15 cellular contexts compared by ENCODE assay signal in the genomic region with DNA sequence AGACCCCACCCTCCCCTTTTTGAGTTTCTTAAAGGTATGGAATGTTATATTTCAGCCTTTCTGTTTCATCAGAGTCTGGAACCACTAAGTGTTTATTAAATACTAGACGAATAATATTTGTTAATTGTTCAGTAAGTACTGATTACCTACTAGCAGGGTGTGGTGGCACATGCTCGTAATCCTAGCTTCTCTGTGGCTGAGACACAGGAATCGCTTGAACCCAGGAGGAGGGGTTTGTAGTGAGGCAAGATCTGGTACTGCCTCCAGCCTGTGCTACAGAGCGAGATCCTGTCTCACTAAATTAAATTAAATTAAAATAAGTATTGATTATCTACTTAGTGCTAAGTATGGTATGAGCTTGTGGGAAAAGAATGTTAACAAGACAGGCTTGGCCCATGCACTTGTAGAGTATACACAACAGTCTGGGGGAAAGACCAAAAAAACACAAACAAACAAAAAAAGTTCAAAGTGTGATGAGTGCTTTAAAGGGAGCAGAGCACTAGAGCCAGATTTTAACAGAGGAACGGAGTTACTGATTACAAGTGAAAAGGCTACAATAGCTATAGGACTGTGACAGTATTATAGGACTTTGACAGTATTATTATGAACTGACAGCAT. TPM values are rescaled to one million over a fixed set of nuclear protein-coding genes. Genes with fewer than 3 reads are reported as not detected.
DNase-seq lines count a peak whose midpoint lies in the region; ATAC-seq, FAIRE-seq and TF ChIP-seq lines count a peak whose summit lies in the region.
"Had no signal": no experiment of that assay in that cellular context is flagged by ENCODE, and none has a peak within 500 bp of the region (broad histone marks: within the 10 kb centered on the region; RNA-seq: fewer than 3 reads in every experiment).

No MANE protein-coding gene starts in this region.

- peaks cover 23% of the 10 kb centered on the region; the same call in 2 of the 3 replicates for H3K36me3 ChIP-seq in K562 (ENCODE audit: control insufficient read depth, insufficient read depth, low read length)
- peaks cover 0 to 12% (median 0%) of the 10 kb centered on the region in 3 experiments for H3K36me3 ChIP-seq in naive thymus-derived CD4-positive, alpha-beta T cell (ENCODE audit: control insufficient read depth in 2 of 3, insufficient read depth in 3 of 3, low read length in 3 of 3)

- H3K9me3 ChIP-seq in K562 (replicated peaks; ENCODE audit: control insufficient read depth, insufficient read depth, low read depth, low read length): no peaks in the 10 kb centered on the region
- H3K9me3 ChIP-seq in naive thymus-derived CD4-positive, alpha-beta T cell (ENCODE audit: control insufficient read depth in 2 of 3, low read length in 3 of 3): no peaks in the 10 kb centered on the region

- TF ChIP-seq CTCF in Calu3 (IDR thresholded peaks at IDR 0.05; ENCODE audit: unreplicated experiment): no peak
- no peak for TF ChIP-seq CTCF in K562 (IDR thresholded peaks at IDR 0.05 in 2 of 3, conservative IDR thresholded peaks at IDR 0.05 in 1 of 3; ENCODE audit: insufficient read depth in 2 of 3, low read depth in 1 of 3, low read length in 3 of 3)

- H3K4me1 Mint-ChIP-seq in Calu3 (ENCODE audit: low read depth, unreplicated experiment): peaks cover 22% of the 10 kb centered on the region
- H3K4me1 Mint-ChIP-seq in IgD-negative memory B cell: peaks cover 44 to 73% (median 49%) of the 10 kb centered on the region in 3 donors
- H3K4me1 Mint-ChIP-seq in naive thymus-derived CD4-positive, alpha-beta T cell: peaks cover 50 to 87% (median 68%) of the 10 kb centered on the region in 7 donors

- FAIRE-seq in K562 (lab: Jason Lieb, UNC): peak; percentile 79
- FAIRE-seq: endometrium had no signal

- H3K9ac ChIP-seq in K562 (ENCODE audit: insufficient read depth in 1 of 2, low read depth in 2 of 2, low read length in 2 of 2): peak overlapping the region; percentile 66 to 91; a peak in 3 of 4 replicates

- no peak overlapping the region for H3K27ac Mint-ChIP-seq in Calu3 (ENCODE audit: unreplicated experiment)
- peak overlapping the region in 2 of 3 donors; percentile 16 to 99 for H3K27ac Mint-ChIP-seq in IgD-negative memory B cell
- H3K27ac Mint-ChIP-seq in naive thymus-derived CD4-positive, alpha-beta T cell: peak overlapping the region in 3 of 9 donors; percentile 20 to 92 (median 32)
- H3K27ac Mint-ChIP-seq: activated CD4-positive, alpha-beta memory T cell treated with anti-CD3 and anti-CD28 coated beads, Interleukin-2, amount 10 ng/mL, durations not matched to agents 7 days and 5 days had no signal

- no peak overlapping the region; the same call in 2 of the 3 replicates for H3K27ac ChIP-seq in K562 (ENCODE audit: extremely low read depth, low read depth, low read length)
- H3K27ac ChIP-seq in naive thymus-derived CD4-positive, alpha-beta T cell (ENCODE audit: low read depth, low read length): no peak overlapping the region

- peak overlapping the region; percentile 98 for H3K4me3 Mint-ChIP-seq in Calu3 (ENCODE audit: low read depth, unreplicated experiment)
- H3K4me3 Mint-ChIP-seq in IgD-negative memory B cell: peak overlapping the region; percentile 48 to 99 (median 96)
- peak overlapping the region in 8 of 10 donors; percentile 4 to 98 (median 66) for H3K4me3 Mint-ChIP-seq in naive thymus-derived CD4-positive, alpha-beta T cell

- H3K79me2 ChIP-seq in K562 (ENCODE audit: control insufficient read depth, insufficient read depth, low read length): peaks cover 98% of the 10 kb centered on the region

- BruUV-seq in Calu3 (replicated peaks; lab: Mats Ljungman, UMichigan) (no TSS peak), K562 (replicated peaks; lab: Mats Ljungman, UMichigan) (no TSS peak)

- TF ChIP-seq POLR2A in K562 (conservative IDR thresholded peaks at IDR 0.05): no peak

- DNase-seq in Calu3 (no peak), K562 (ENCODE audit: extremely low read depth in 1 of 4, low spot score in 3 of 4) (peak in 2 of 4 experiments; percentile 26 to 60), NCI-H187 treated with DMSO at 0.1 percent for 48 hours (lab: John Stamatoyannopoulos, UW) (no peak), globus pallidus (ENCODE audit: low spot score) (no peak), sciatic nerve (ENCODE audit: low spot score) (no peak)
- DNase-seq in naive thymus-derived CD4-positive, alpha-beta T cell: peak in 1 of 9 donors; percentile 16
- DNase-seq: activated CD4-positive, alpha-beta memory T cell treated with anti-CD3 and anti-CD28 coated beads, Interleukin-2, amount 10 ng/mL, durations not matched to agents 7 days and 5 days; amygdala; C1 segment of cervical spinal cord; MM.1S; NCI-H524; stimulated activated CD4-positive, alpha-beta T cell treated with anti-CD3 and anti-CD28 coated beads, Interleukin-4, amount 100 ng/mL, for 4 hours had no signal

- TF ChIP-seq EP300 in K562 (IDR thresholded peaks at IDR 0.05; ENCODE audit: low read length): no peak

- POLR2A ChIA-PET in K562 (lab: Yijun Ruan, JAX): interaction anchor here (0.6 to 1.9 kb wide), 4 partner anchors 9 to 1829 kb away, joined by 3 to 7 read pairs (median 6); no protein-coding TSS in a partner anchor
- POLR2A ChIA-PET in naive thymus-derived CD4-positive, alpha-beta T cell (lab: Charles Lee): interaction anchor here (0.6 to 1.2 kb wide), 5 partner anchors 56 to 337 kb away, joined by 3 to 6 read pairs (median 5); no protein-coding TSS in a partner anchor

- peaks cover 10% of the 10 kb centered on the region; the same call in 1 of the 2 replicates for H4K20me1 ChIP-seq in K562 (replicated peaks; ENCODE audit: control insufficient read depth, insufficient read depth, low read length)

- H3K27me3 ChIP-seq in K562 (ENCODE audit: control insufficient read depth in 2 of 2, insufficient read depth in 2 of 2, low read length in 2 of 2): no peaks in the 10 kb centered on the region
- H3K27me3 ChIP-seq in naive thymus-derived CD4-positive, alpha-beta T cell (ENCODE audit: control insufficient read depth in 2 of 2, insufficient read depth in 2 of 2, low read length in 2 of 2): no peaks in the 10 kb centered on the region

- intact Hi-C loops in Calu3 (cut with micrococcal nuclease; ENCODE audit: unreplicated experiment): no loop called here
- intact Hi-C loops in K562 (cut with micrococcal nuclease): no loop called here
- intact Hi-C loops in naive thymus-derived CD4-positive, alpha-beta T cell (cut with micrococcal nuclease): loop anchor here (5.0 kb wide), 6 partner anchors 55 to 805 kb away; partner anchors contain the start of gene RBM15 (in 1 of the 2)
- intact Hi-C loops in sciatic nerve (cut with DNase I): no loop called here

- in situ Hi-C loops in K562 (cut with MboI): no loop called here

- H3K36me3 Mint-ChIP-seq in Calu3 (ENCODE audit: insufficient read depth, unreplicated experiment) (peaks cover 32% of the 10 kb centered on the region), IgD-negative memory B cell (peaks cover 7% of the 10 kb centered on the region)
- peaks cover 4 to 23% (median 14%) of the 10 kb centered on the region in 5 donors for H3K36me3 Mint-ChIP-seq in naive thymus-derived CD4-positive, alpha-beta T cell

- no peaks in the 10 kb centered on the region for H3K9me1 ChIP-seq in K562 (ENCODE audit: control insufficient read depth, insufficient read depth, low read length)

- ATAC-seq in K562: peak; percentile 40
- ATAC-seq in naive thymus-derived CD4-positive, alpha-beta T cell: no peak
- no peak for ATAC-seq in sciatic nerve
- no peak for ATAC-seq in GM21576 (IDR thresholded peaks at IDR 0.05; ENCODE audit: unreplicated experiment)

- no peak overlapping the region for H2AFZ ChIP-seq in K562 (ENCODE audit: low read depth, low read length)

- H3K9me3 Mint-ChIP-seq in Calu3 (ENCODE audit: low read depth, unreplicated experiment) (no peaks in the 10 kb centered on the region), IgD-negative memory B cell (no peaks in the 10 kb centered on the region)
- no peaks in the 10 kb centered on the region for H3K9me3 Mint-ChIP-seq in naive thymus-derived CD4-positive, alpha-beta T cell
- H3K9me3 Mint-ChIP-seq: activated CD4-positive, alpha-beta memory T cell treated with anti-CD3 and anti-CD28 coated beads, Interleukin-2, amount 10 ng/mL, durations not matched to agents 7 days and 5 days had no signal

- H3K27me3 Mint-ChIP-seq in Calu3 (ENCODE audit: unreplicated experiment): no peaks in the 10 kb centered on the region
- H3K27me3 Mint-ChIP-seq in IgD-negative memory B cell: no peaks in the 10 kb centered on the region
- H3K27me3 Mint-ChIP-seq in naive thymus-derived CD4-positive, alpha-beta T cell: no peaks in the 10 kb centered on the region
- H3K27me3 Mint-ChIP-seq: activated CD4-positive, alpha-beta memory T cell treated with anti-CD3 and anti-CD28 coated beads, Interleukin-2, amount 10 ng/mL, durations not matched to agents 7 days and 5 days had no signal

- no peak overlapping the region for H3K4me3 ChIP-seq in K562
- no peak overlapping the region for H3K4me3 ChIP-seq in naive thymus-derived CD4-positive, alpha-beta T cell (ENCODE audit: low read length)

- peak overlapping the region; percentile 100 for H3K4me2 ChIP-seq in K562 (ENCODE audit: insufficient read depth, low read length)

- TF ChIP-seq RAD21 in K562 (CRISPR knock-in tag; conservative IDR thresholded peaks at IDR 0.05 in 1 of 2, IDR thresholded peaks at IDR 0.05 in 1 of 2): no peak

- peaks cover 8 to 18% of the 10 kb centered on the region in 2 experiments; a peak in 4 of 5 replicates for H3K4me1 ChIP-seq in K562 (replicated peaks in 1 of 2; ENCODE audit: control insufficient read depth in 2 of 2, insufficient read depth in 2 of 2, low read length in 2 of 2)
- H3K4me1 ChIP-seq in naive thymus-derived CD4-positive, alpha-beta T cell (ENCODE audit: control insufficient read depth in 2 of 2, insufficient read depth in 2 of 2, low read length in 2 of 2): peaks cover 18 to 36% of the 10 kb centered on the region in 2 donors

- 24% methylated on average over 5 of the region's 5 CpGs for WGBS in K562 (ENCODE audit: insufficient coverage, low coverage, missing lambda C conversion rate)

- CTCF ChIA-PET in Calu3 (lab: Charles Lee): no interaction called here
- CTCF ChIA-PET in K562 (lab: Yijun Ruan, JAX; ENCODE audit: low intra/inter-chr PET ratio): no interaction called here
- CTCF ChIA-PET in naive thymus-derived CD4-positive, alpha-beta T cell (lab: Charles Lee): interaction anchor here (0.6 to 2.1 kb wide), 3 partner anchors 150 to 1531 kb away, joined by 3 to 6 read pairs (median 4); no protein-coding TSS in a partner anchor

RNA-seq across cellular contexts. Expression of gene CEPT1, which starts 2.4 kb away (rescaled TPM):
- total RNA-seq in Calu3 (2022) (24.7 and 26.8 TPM in 2 replicates), K562 (2014; rRNA removed) (24.4 and 25.1 TPM in 2 replicates), K562 (2014; rRNA removed; fragmentation: Illumina TruSeq; extraction: Trizol) (52.7 and 54.1 TPM in 2 replicates), K562 (2015; rRNA removed; fragmentation: Illumina TruSeq; extraction: Trizol) (42.3 and 47.6 TPM in 2 replicates), K562 (2021) (35.5 and 45.7 TPM in 2 replicates), sciatic nerve (44.8 TPM)
- polyA plus RNA-seq in IgD-negative memory B cell (47.4 TPM), K562 (2011; rRNA removed) (72.6 and 73.9 TPM in 2 replicates), K562 (2014; fragmentation: Illumina TruSeq; extraction: Trizol) (30.9 and 42.4 TPM in 2 replicates), K562 (2014; fragmentation: Nextera tagmentation; extraction: Ambion mirVana) (10 to 100 TPM; 39.1 to 46.4 TPM), K562 (2014; rRNA removed) (28.0 and 33.1 TPM in 2 replicates)
- total RNA-seq in K562 (2011; cell fraction: chromatin; rRNA removed; ENCODE audit: low replicate concordance): 77.6 and 152 TPM in 2 replicates
- total RNA-seq in K562 (2011; cell fraction: nucleolus; rRNA removed): 38.0 and 48.8 TPM in 2 replicates
- 77.7 and 110 TPM in 2 replicates for total RNA-seq in K562 (2011; cell fraction: nucleoplasm; rRNA removed)
- polyA plus RNA-seq in K562 (2011; cell fraction: cytosol; rRNA removed): 17.1 and 37.5 TPM in 2 replicates
- 34.6 and 56.8 TPM in 2 replicates for polyA plus RNA-seq in K562 (2011; cell fraction: nucleus; rRNA removed)
- 24.2 and 25.2 TPM in 2 replicates for polyA plus RNA-seq in K562 (2012)
- 86.2 and 109 TPM in 2 replicates for polyA minus RNA-seq in K562 (2011; rRNA and poly(A)+ RNA removed)
- 21.6 and 23.8 TPM in 2 replicates for polyA minus RNA-seq in K562 (2011; cell fraction: cytosol; rRNA and poly(A)+ RNA removed)
- polyA minus RNA-seq in K562 (2011; cell fraction: nucleus; rRNA and poly(A)+ RNA removed): 34.6 and 56.8 TPM in 2 replicates
- 10 to 100 TPM; 39.1 to 57.5 (median 40.2) TPM for total RNA-seq in naive thymus-derived CD4-positive, alpha-beta T cell
- 10 to 100 TPM; 23.0 to 26.3 TPM for polyA plus RNA-seq in naive thymus-derived CD4-positive, alpha-beta T cell

RNA-seq across cellular contexts. Expression of gene DRAM2, which starts 2.6 kb away (rescaled TPM):
- 23.2 and 25.4 TPM in 2 replicates for total RNA-seq in Calu3 (2022)
- 268 TPM for polyA plus RNA-seq in IgD-negative memory B cell
- 55.1 and 79.4 TPM in 2 replicates for total RNA-seq in K562 (2011; cell fraction: chromatin; rRNA removed; ENCODE audit: low replicate concordance)
- total RNA-seq in K562 (2011; cell fraction: nucleolus; rRNA removed): 47.5 and 52.1 TPM in 2 replicates
- 96.9 and 112 TPM in 2 replicates for total RNA-seq in K562 (2011; cell fraction: nucleoplasm; rRNA removed)
- 29.0 and 38.2 TPM in 2 replicates for total RNA-seq in K562 (2014; rRNA removed)
- 53.5 and 56.8 TPM in 2 replicates for total RNA-seq in K562 (2014; rRNA removed; fragmentation: Illumina TruSeq; extraction: Trizol)
- total RNA-seq in K562 (2015; rRNA removed; fragmentation: Illumina TruSeq; extraction: Trizol): 43.3 and 44.1 TPM in 2 replicates
- 35.9 and 41.9 TPM in 2 replicates for total RNA-seq in K562 (2021)
- polyA plus RNA-seq in K562 (2011; rRNA removed): 158 and 161 TPM in 2 replicates
- 38.2 and 103 TPM in 2 replicates for polyA plus RNA-seq in K562 (2011; cell fraction: cytosol; rRNA removed)
- polyA plus RNA-seq in K562 (2011; cell fraction: nucleus; rRNA removed): 81.1 and 121 TPM in 2 replicates
- 36.3 and 87.9 TPM in 2 replicates for polyA plus RNA-seq in K562 (2012)
- 67.4 and 77.7 TPM in 2 replicates for polyA plus RNA-seq in K562 (2014; fragmentation: Illumina TruSeq; extraction: Trizol)
- polyA plus RNA-seq in K562 (2014; fragmentation: Nextera tagmentation; extraction: Ambion mirVana): 100 to 1,000 TPM in 1 of 2 experiments, 10 to 100 TPM in 1; 93.4 to 101 TPM
- polyA plus RNA-seq in K562 (2014; rRNA removed): 46.4 and 60.2 TPM in 2 replicates
- polyA minus RNA-seq in K562 (2011; rRNA and poly(A)+ RNA removed): 92.2 and 94.6 TPM in 2 replicates
- 27.1 and 32.8 TPM in 2 replicates for polyA minus RNA-seq in K562 (2011; cell fraction: cytosol; rRNA and poly(A)+ RNA removed)
- 19.8 and 33.9 TPM in 2 replicates for polyA minus RNA-seq in K562 (2011; cell fraction: nucleus; rRNA and poly(A)+ RNA removed)
- 10 to 100 TPM; 26.9 to 51.6 (median 43.5) TPM for total RNA-seq in naive thymus-derived CD4-positive, alpha-beta T cell
- 10 to 100 TPM; 76.4 to 87.5 TPM for polyA plus RNA-seq in naive thymus-derived CD4-positive, alpha-beta T cell
- total RNA-seq in sciatic nerve: 34.9 TPM

RNA-seq across cellular contexts. Expression of gene DENND2D, which starts 58.0 kb away (rescaled TPM):
- total RNA-seq in Calu3 (2022): 11.8 and 20.0 TPM in 2 replicates
- 107 TPM for polyA plus RNA-seq in IgD-negative memory B cell
- total RNA-seq in K562 (2011; cell fraction: chromatin; rRNA removed; ENCODE audit: low replicate concordance): not detected in 2 replicates
- not detected in 2 replicates for total RNA-seq in K562 (2011; cell fraction: nucleolus; rRNA removed)
- not detected in 2 replicates for total RNA-seq in K562 (2011; cell fraction: nucleoplasm; rRNA removed)
- not detected in 2 replicates for total RNA-seq in K562 (2014; rRNA removed)
- total RNA-seq in K562 (2014; rRNA removed; fragmentation: Illumina TruSeq; extraction: Trizol): not detected in 2 replicates
- total RNA-seq in K562 (2015; rRNA removed; fragmentation: Illumina TruSeq; extraction: Trizol): 0.15 TPM in 1 of 2 replicates, not detected in the other
- total RNA-seq in K562 (2021): 0.36 and 0.44 TPM in 2 replicates
- polyA plus RNA-seq in K562 (2011; rRNA removed): not detected in 2 replicates
- 0.10 TPM in 1 of 2 replicates, not detected in the other for polyA plus RNA-seq in K562 (2011; cell fraction: cytosol; rRNA removed)
- polyA plus RNA-seq in K562 (2011; cell fraction: nucleus; rRNA removed): not detected in 2 replicates
- 0.17 and 0.33 TPM in 2 replicates for polyA plus RNA-seq in K562 (2012)
- 0.13 TPM in 1 of 2 replicates, not detected in the other for polyA plus RNA-seq in K562 (2014; fragmentation: Illumina TruSeq; extraction: Trizol)
- polyA plus RNA-seq in K562 (2014; fragmentation: Nextera tagmentation; extraction: Ambion mirVana): under 1 TPM in 1 of 2 experiments, not detected in 1; 0.08 TPM
- polyA plus RNA-seq in K562 (2014; rRNA removed): not detected in 2 replicates
- polyA minus RNA-seq in K562 (2011; rRNA and poly(A)+ RNA removed): 0.11 TPM in 1 of 2 replicates, not detected in the other
- not detected in 2 replicates for polyA minus RNA-seq in K562 (2011; cell fraction: cytosol; rRNA and poly(A)+ RNA removed)
- polyA minus RNA-seq in K562 (2011; cell fraction: nucleus; rRNA and poly(A)+ RNA removed): 0.13 TPM in 1 of 2 replicates, not detected in the other
- total RNA-seq in naive thymus-derived CD4-positive, alpha-beta T cell: 100 to 1,000 TPM; 122 to 328 (median 288) TPM
- polyA plus RNA-seq in naive thymus-derived CD4-positive, alpha-beta T cell: 100 to 1,000 TPM; 192 to 421 TPM
- total RNA-seq in sciatic nerve: 14.6 TPM

Comparison
In these comparisons a context has a peak if more than half of its experiments do, and no peak if none do; other contexts are left out.
1. intact Hi-C loops: an anchor here in naive thymus-derived CD4-positive, alpha-beta T cell (5.0 kb wide); none called in Calu3, K562 and sciatic nerve.